Comparison of ENCODE assay signal across 8 cellular contexts in genomic region chr2:70767699-70768584, GRCh38. TPM values are rescaled to one million over a fixed set of nuclear protein-coding genes. Genes with fewer than 3 reads are reported as not detected.
DNase-seq lines count a peak whose midpoint lies in the region; ATAC-seq and TF ChIP-seq lines count a peak whose summit lies in the region.

A gene with protein sequence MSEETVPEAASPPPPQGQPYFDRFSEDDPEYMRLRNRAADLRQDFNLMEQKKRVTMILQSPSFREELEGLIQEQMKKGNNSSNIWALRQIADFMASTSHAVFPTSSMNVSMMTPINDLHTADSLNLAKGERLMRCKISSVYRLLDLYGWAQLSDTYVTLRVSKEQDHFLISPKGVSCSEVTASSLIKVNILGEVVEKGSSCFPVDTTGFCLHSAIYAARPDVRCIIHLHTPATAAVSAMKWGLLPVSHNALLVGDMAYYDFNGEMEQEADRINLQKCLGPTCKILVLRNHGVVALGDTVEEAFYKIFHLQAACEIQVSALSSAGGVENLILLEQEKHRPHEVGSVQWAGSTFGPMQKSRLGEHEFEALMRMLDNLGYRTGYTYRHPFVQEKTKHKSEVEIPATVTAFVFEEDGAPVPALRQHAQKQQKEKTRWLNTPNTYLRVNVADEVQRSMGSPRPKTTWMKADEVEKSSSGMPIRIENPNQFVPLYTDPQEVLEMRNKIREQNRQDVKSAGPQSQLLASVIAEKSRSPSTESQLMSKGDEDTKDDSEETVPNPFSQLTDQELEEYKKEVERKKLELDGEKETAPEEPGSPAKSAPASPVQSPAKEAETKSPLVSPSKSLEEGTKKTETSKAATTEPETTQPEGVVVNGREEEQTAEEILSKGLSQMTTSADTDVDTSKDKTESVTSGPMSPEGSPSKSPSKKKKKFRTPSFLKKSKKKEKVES (minus strand): TSS chr2:70768200. CDS start chr2:70706408, 61,792 bp downstream.

- TF ChIP-seq CTCF in GM12874 (IDR thresholded peaks at IDR 0.05; ENCODE audit: insufficient read depth, low read depth, low read length) (0 out of 2 replicates have a peak, but pooled peaks have one; percentile 0), epithelial cell of esophagus (IDR thresholded peaks at IDR 0.05; ENCODE audit: insufficient read depth, low read depth, low read length, missing control alignments) (no peak)

- peaks cover 47% of the 10 kb centered on the region for H3K27me3 Mint-ChIP-seq in activated CD8-positive, alpha-beta T cell treated with anti-CD3 and anti-CD28 coated beads, Interleukin-2, amount 10 ng/mL, durations not matched to agents 7 days and 5 days (ENCODE audit: low read depth)
- H3K27me3 Mint-ChIP-seq in naive thymus-derived CD8-positive, alpha-beta T cell = peaks cover 0 to 39% (median 4%) of the 10 kb centered on the region in 5 donors

- H3K4me3 ChIP-seq in epithelial cell of esophagus (ENCODE audit: low read length) = no peak within 1 kb of the TSS

- no peaks in the 10 kb centered on the region for H3K9me3 Mint-ChIP-seq in activated CD8-positive, alpha-beta T cell treated with anti-CD3 and anti-CD28 coated beads, Interleukin-2, amount 10 ng/mL, durations not matched to agents 7 days and 5 days (ENCODE audit: insufficient read depth)
- no peaks in the 10 kb centered on the region for H3K9me3 Mint-ChIP-seq in naive thymus-derived CD8-positive, alpha-beta T cell

- peak; percentile 77 for ATAC-seq in activated CD8-positive, alpha-beta T cell treated with anti-CD3 and anti-CD28 coated beads, Interleukin-2, amount 10 ng/mL, durations not matched to agents 7 days and 5 days
- peak; percentile 79 to 82 for ATAC-seq in naive thymus-derived CD8-positive, alpha-beta T cell
- ATAC-seq in GM21717 (IDR thresholded peaks at IDR 0.05; ENCODE audit: unreplicated experiment) = no peak

- POLR2A ChIA-PET in activated CD8-positive, alpha-beta T cell treated with anti-CD3 and anti-CD28 coated beads, Interleukin-2, amount 10 ng/mL, durations not matched to agents 7 days and 5 days (lab: Charles Lee) = no interaction called here
- POLR2A ChIA-PET in naive thymus-derived CD8-positive, alpha-beta T cell (lab: Charles Lee) = interaction anchor here (0.8 to 2.2 kb wide), 3 partner anchors 17 to 112 kb away, joined by 3 to 5 read pairs (median 5); no protein-coding TSS in a partner anchor

- H3K4me3 Mint-ChIP-seq in activated CD8-positive, alpha-beta T cell treated with anti-CD3 and anti-CD28 coated beads, Interleukin-2, amount 10 ng/mL, durations not matched to agents 7 days and 5 days = peak within 1 kb of the TSS; percentile 80
- H3K4me3 Mint-ChIP-seq in naive thymus-derived CD8-positive, alpha-beta T cell = peak within 1 kb of the TSS; percentile 85 to 93 (median 90)

- H3K36me3 Mint-ChIP-seq in activated CD8-positive, alpha-beta T cell treated with anti-CD3 and anti-CD28 coated beads, Interleukin-2, amount 10 ng/mL, durations not matched to agents 7 days and 5 days (ENCODE audit: low read depth) = no peaks in the 10 kb centered on the region
- no peaks in the 10 kb centered on the region for H3K36me3 Mint-ChIP-seq in naive thymus-derived CD8-positive, alpha-beta T cell

- CTCF ChIA-PET in activated CD8-positive, alpha-beta T cell treated with anti-CD3 and anti-CD28 coated beads, Interleukin-2, amount 10 ng/mL, durations not matched to agents 7 days and 5 days (lab: Charles Lee) = interaction anchor here (0.6 to 4.1 kb wide), 15 partner anchors 9 to 464 kb away, joined by 3 to 25 read pairs (median 4); partner anchors contain the start of gene FIGLA

- peak within 1 kb of the TSS; percentile 73 for H3K27ac Mint-ChIP-seq in activated CD8-positive, alpha-beta T cell treated with anti-CD3 and anti-CD28 coated beads, Interleukin-2, amount 10 ng/mL, durations not matched to agents 7 days and 5 days
- H3K27ac Mint-ChIP-seq in naive thymus-derived CD8-positive, alpha-beta T cell = peak within 1 kb of the TSS in 9 of 10 donors; percentile 25 to 92 (median 80)

- H3K4me1 Mint-ChIP-seq in activated CD8-positive, alpha-beta T cell treated with anti-CD3 and anti-CD28 coated beads, Interleukin-2, amount 10 ng/mL, durations not matched to agents 7 days and 5 days (ENCODE audit: low read depth) = peaks cover 12% of the 10 kb centered on the region
- peaks cover 5 to 24% (median 19%) of the 10 kb centered on the region in 4 donors for H3K4me1 Mint-ChIP-seq in naive thymus-derived CD8-positive, alpha-beta T cell

- peak; percentile 22 for DNase-seq in NCI-H2107 treated with DMSO at 0.1 percent for 48 hours (lab: John Stamatoyannopoulos, UW; ENCODE audit: unreplicated experiment)
- peak; percentile 63 for DNase-seq in activated CD8-positive, alpha-beta T cell treated with anti-CD3 and anti-CD28 coated beads, Interleukin-2, amount 10 ng/mL, durations not matched to agents 7 days and 5 days
- DNase-seq in epithelial cell of esophagus (ENCODE audit: low read depth) = peak; percentile 24
- peak; percentile 32 to 67 (median 45) for DNase-seq in naive thymus-derived CD8-positive, alpha-beta T cell
- DNase-seq in superior temporal gyrus (ENCODE audit: extremely low spot score) = peak; percentile 55
- no peak for DNase-seq in cortex of kidney (lab: John Stamatoyannopoulos, UW)

RNA-seq across cellular contexts. Expression of the gene that starts here (rescaled TPM):
- 10 to 100 TPM; 12.8 to 14.2 TPM for total RNA-seq in activated CD8-positive, alpha-beta T cell treated with anti-CD3 and anti-CD28 coated beads, Interleukin-2, amount 10 ng/mL, durations not matched to agents 7 days and 5 days
- total RNA-seq in naive thymus-derived CD8-positive, alpha-beta T cell = 10 to 100 TPM in 1 of 2 experiments, 1 to 10 TPM in 1; 9.3 to 10.9 TPM
- polyA plus RNA-seq in naive thymus-derived CD8-positive, alpha-beta T cell = 1 to 10 TPM; 1.8 to 4.7 (median 3.3) TPM
